ENCODE assay signal across 8 cellular contexts in the genomic region with DNA sequence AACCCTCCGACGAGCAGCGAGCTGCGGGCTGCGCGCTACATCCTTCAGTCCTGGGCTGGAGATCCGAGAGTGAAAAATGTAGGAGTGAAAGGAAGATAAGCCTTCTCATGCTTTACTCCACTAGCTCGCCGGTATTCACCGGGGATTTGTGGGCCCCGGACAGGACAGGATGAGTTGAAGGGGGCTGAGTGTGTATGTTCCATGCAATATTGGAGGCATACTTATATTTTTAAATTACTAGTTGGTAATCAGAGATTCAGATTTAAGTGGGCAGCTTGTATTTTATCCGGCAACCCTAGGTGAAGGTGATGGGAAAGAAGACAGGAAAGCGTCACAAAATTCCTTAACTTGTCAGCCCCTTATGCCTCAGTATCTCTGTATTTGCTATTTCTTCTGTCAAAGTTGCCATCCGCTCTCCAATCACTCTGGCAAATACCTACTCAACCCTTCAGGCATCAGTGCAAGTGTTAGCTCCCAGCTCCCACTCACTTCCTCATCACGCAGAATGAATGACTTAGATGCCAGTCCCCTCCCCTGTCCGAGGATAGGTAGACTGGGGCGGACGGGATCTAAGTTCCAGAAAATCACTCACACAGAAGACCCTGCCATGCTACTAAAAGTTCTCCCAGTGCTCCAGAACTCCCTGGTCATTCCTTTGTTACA. TPM values are rescaled to one million over a fixed set of nuclear protein-coding genes. Genes with fewer than 3 reads are reported as not detected.
DNase-seq lines count a peak whose midpoint lies in the region; ATAC-seq and TF ChIP-seq lines count a peak whose summit lies in the region.

No MANE protein-coding gene starts in this region.

- H3K36me3 ChIP-seq in HCT116 (ENCODE audit: control insufficient read depth in 1 of 2, insufficient read depth in 2 of 2, low read length in 2 of 2) (no peaks in the 10 kb centered on the region), muscle layer of duodenum (ENCODE audit: control insufficient read depth in 1 of 2, insufficient read depth in 2 of 2, low read length in 2 of 2) (no peaks in the 10 kb centered on the region)

- TF ChIP-seq POLR2A in HCT116 (IDR thresholded peaks at IDR 0.05; ENCODE audit: borderline replicate concordance, extremely low read depth, insufficient read depth, insufficient read length): no peak

- H3K4me2 ChIP-seq in HCT116 (ENCODE audit: low read length): peak overlapping the region; percentile 95

- BruUV-seq in Calu3 (replicated peaks; lab: Mats Ljungman, UMichigan): no TSS peak
- BruUV-seq in HCT116 (replicated peaks; lab: Mats Ljungman, UMichigan): TSS peak; percentile 65

- H3K4me3 Mint-ChIP-seq in Calu3 (ENCODE audit: low read depth, unreplicated experiment): peak overlapping the region; percentile 98
- H3K4me3 Mint-ChIP-seq in effector memory CD8-positive, alpha-beta T cell: peak overlapping the region; percentile 90 to 93

- H4K20me1 ChIP-seq in HCT116 (ENCODE audit: insufficient read depth): no peaks in the 10 kb centered on the region

- H3K9me3 ChIP-seq in HCT116 (ENCODE audit: control insufficient read depth in 1 of 2, insufficient read depth in 1 of 2, low read depth in 1 of 2, low read length in 2 of 2) (no peaks in the 10 kb centered on the region), muscle layer of duodenum (ENCODE audit: control insufficient read depth in 1 of 2, low read length in 2 of 2) (no peaks in the 10 kb centered on the region)

- H3K27me3 ChIP-seq in HCT116 (ENCODE audit: insufficient read depth, low read length) (no peaks in the 10 kb centered on the region), muscle layer of duodenum (ENCODE audit: low read depth, low read length) (no peaks in the 10 kb centered on the region)

- peak overlapping the region; percentile 21; the same call in 1 of the 2 replicates for H3K27ac ChIP-seq in HCT116 (ENCODE audit: low read depth, low read length)
- H3K27ac ChIP-seq in muscle layer of duodenum (ENCODE audit: low read length): peak overlapping the region; percentile 53

- CTCF ChIA-PET in Calu3 (lab: Charles Lee) (interaction anchor here (0.6 to 1.3 kb wide), 4 partner anchors 16 to 211 kb away, joined by 3 to 4 read pairs (median 3); no protein-coding TSS in a partner anchor), HCT116 (lab: Charles Lee) (interaction anchor here (0.5 to 2.9 kb wide), 3 partner anchors 14 to 1147 kb away, joined by 4 to 9 read pairs (median 6); no protein-coding TSS in a partner anchor)

- H3K9me2 ChIP-seq in HCT116 (ENCODE audit: insufficient read depth): no peaks in the 10 kb centered on the region

- no peaks in the 10 kb centered on the region for H3K27me3 Mint-ChIP-seq in Calu3 (ENCODE audit: unreplicated experiment)
- H3K27me3 Mint-ChIP-seq in effector memory CD8-positive, alpha-beta T cell: no peaks in the 10 kb centered on the region

- POLR2A ChIA-PET in HCT116 (lab: Charles Lee): no interaction called here

- H3K4me1 Mint-ChIP-seq in Calu3 (ENCODE audit: low read depth, unreplicated experiment): peaks cover 18% of the 10 kb centered on the region
- peaks cover 21 to 31% of the 10 kb centered on the region in 2 donors for H3K4me1 Mint-ChIP-seq in effector memory CD8-positive, alpha-beta T cell (ENCODE audit: low read depth in 2 of 2)

- TF ChIP-seq CTCF in Calu3 (IDR thresholded peaks at IDR 0.05; ENCODE audit: unreplicated experiment) (no peak), HCT116 (IDR thresholded peaks at IDR 0.05 in 2 of 3, conservative IDR thresholded peaks at IDR 0.05 in 1 of 3; ENCODE audit: borderline replicate concordance in 1 of 3, insufficient read depth in 1 of 3, low read depth in 2 of 3, low read length in 2 of 3) (no peak)

- TF ChIP-seq RAD21 in HCT116 (IDR thresholded peaks at IDR 0.05; ENCODE audit: low read depth): no peak

- no peaks in the 10 kb centered on the region for H3K9me3 Mint-ChIP-seq in Calu3 (ENCODE audit: low read depth, unreplicated experiment)
- H3K9me3 Mint-ChIP-seq in effector memory CD8-positive, alpha-beta T cell: no peaks in the 10 kb centered on the region

- intact Hi-C loops in Calu3 (cut with micrococcal nuclease; ENCODE audit: unreplicated experiment): loop anchor here (5.0 kb wide), 1 partner anchor 45 kb away; no protein-coding TSS in a partner anchor
- intact Hi-C loops in HCT116 (cut with micrococcal nuclease): loop anchor here (1.0 kb wide), 1 partner anchor 252 kb away; a partner anchor contains a TSS

- H3K4me3 ChIP-seq in HCT116 (replicated peaks in 1 of 2; ENCODE audit: low read depth in 1 of 2, low read length in 2 of 2) (peak overlapping the region; percentile 81 to 87), muscle layer of duodenum (ENCODE audit: low read depth in 1 of 2, low read length in 2 of 2) (peak overlapping the region; percentile 81 to 94)

- RAD21 ChIA-PET in HCT116 (lab: Charles Lee; ENCODE audit: low non-redundant PET in 1 of 2, low total read pairs in 2 of 2, uncharacterized antibody in 2 of 2, unreplicated experiment in 2 of 2): no interaction called here

- H2AFZ ChIP-seq in HCT116 (ENCODE audit: low read depth, low read length, poor library complexity, severe bottlenecking): peak overlapping the region; percentile 75

- peak; percentile 50 for ATAC-seq in HCT116
- no peak for ATAC-seq in effector memory CD8-positive, alpha-beta T cell (replicated peaks)
- ATAC-seq in HG03457 (IDR thresholded peaks at IDR 0.05; ENCODE audit: unreplicated experiment): no peak

- H3K4me1 ChIP-seq in HCT116 (ENCODE audit: control insufficient read depth in 1 of 2, insufficient read depth in 2 of 2, low read length in 2 of 2): peaks cover 5 to 18% of the 10 kb centered on the region in 2 experiments; a peak in 3 of 4 replicates
- H3K4me1 ChIP-seq in muscle layer of duodenum (ENCODE audit: control insufficient read depth in 1 of 2, insufficient read depth in 2 of 2, low read length in 2 of 2): peaks cover 11 to 14% of the 10 kb centered on the region in 2 donors

- H3K9ac ChIP-seq in HCT116 (ENCODE audit: low read length): peak overlapping the region; percentile 65

- H3K79me2 ChIP-seq in HCT116 (ENCODE audit: insufficient read depth, low read length): peaks cover 19% of the 10 kb centered on the region

- H3K36me3 Mint-ChIP-seq in Calu3 (ENCODE audit: insufficient read depth, unreplicated experiment): peaks cover 26% of the 10 kb centered on the region
- peaks cover 4% of the 10 kb centered on the region for H3K36me3 Mint-ChIP-seq in effector memory CD8-positive, alpha-beta T cell (ENCODE audit: insufficient read depth)

- H3K27ac Mint-ChIP-seq in Calu3 (ENCODE audit: unreplicated experiment): peak overlapping the region; percentile 88
- H3K27ac Mint-ChIP-seq in effector memory CD8-positive, alpha-beta T cell: peak overlapping the region; percentile 86 to 90

- DNase-seq in Calu3: no peak
- DNase-seq in HCT116 (ENCODE audit: low read depth, low spot score): no peak
- peak; percentile 46 for DNase-seq in RPMI8226
- no peak for DNase-seq in effector memory CD8-positive, alpha-beta T cell
- DNase-seq in superior temporal gyrus (ENCODE audit: extremely low spot score): no peak
- DNase-seq in amniotic stem cell (lab: John Stamatoyannopoulos, UW): no peak

TF ChIP-seq in HCT116, 20 proteins besides CTCF, POLR2A, EP300 and RAD21:
- TF ChIP-seq ZFX (IDR thresholded peaks at IDR 0.05) (no peak), CBX3 (IDR thresholded peaks at IDR 0.05; ENCODE audit: low read depth) (no peak; the same call in 1 of the 2 replicates), POLR2AphosphoS5 (IDR thresholded peaks at IDR 0.05; ENCODE audit: low read depth, low read length) (no peak), YY1 (IDR thresholded peaks at IDR 0.05; ENCODE audit: extremely low read depth, insufficient replicate concordance, low read depth, low read length) (no peak)
- TF ChIP-seq, protein P1, sequence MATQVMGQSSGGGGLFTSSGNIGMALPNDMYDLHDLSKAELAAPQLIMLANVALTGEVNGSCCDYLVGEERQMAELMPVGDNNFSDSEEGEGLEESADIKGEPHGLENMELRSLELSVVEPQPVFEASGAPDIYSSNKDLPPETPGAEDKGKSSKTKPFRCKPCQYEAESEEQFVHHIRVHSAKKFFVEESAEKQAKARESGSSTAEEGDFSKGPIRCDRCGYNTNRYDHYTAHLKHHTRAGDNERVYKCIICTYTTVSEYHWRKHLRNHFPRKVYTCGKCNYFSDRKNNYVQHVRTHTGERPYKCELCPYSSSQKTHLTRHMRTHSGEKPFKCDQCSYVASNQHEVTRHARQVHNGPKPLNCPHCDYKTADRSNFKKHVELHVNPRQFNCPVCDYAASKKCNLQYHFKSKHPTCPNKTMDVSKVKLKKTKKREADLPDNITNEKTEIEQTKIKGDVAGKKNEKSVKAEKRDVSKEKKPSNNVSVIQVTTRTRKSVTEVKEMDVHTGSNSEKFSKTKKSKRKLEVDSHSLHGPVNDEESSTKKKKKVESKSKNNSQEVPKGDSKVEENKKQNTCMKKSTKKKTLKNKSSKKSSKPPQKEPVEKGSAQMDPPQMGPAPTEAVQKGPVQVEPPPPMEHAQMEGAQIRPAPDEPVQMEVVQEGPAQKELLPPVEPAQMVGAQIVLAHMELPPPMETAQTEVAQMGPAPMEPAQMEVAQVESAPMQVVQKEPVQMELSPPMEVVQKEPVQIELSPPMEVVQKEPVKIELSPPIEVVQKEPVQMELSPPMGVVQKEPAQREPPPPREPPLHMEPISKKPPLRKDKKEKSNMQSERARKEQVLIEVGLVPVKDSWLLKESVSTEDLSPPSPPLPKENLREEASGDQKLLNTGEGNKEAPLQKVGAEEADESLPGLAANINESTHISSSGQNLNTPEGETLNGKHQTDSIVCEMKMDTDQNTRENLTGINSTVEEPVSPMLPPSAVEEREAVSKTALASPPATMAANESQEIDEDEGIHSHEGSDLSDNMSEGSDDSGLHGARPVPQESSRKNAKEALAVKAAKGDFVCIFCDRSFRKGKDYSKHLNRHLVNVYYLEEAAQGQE (IDR thresholded peaks at IDR 0.05; ENCODE audit: low read depth): no peak

RNA-seq across cellular contexts. Expression of a gene that starts 0.5 kb away (rescaled TPM):
- total RNA-seq in Calu3 (2022) (13.2 and 14.1 TPM in 2 replicates), HCT116 (2021; ENCODE audit: unreplicated experiment) (4.1 TPM)
- polyA plus RNA-seq in HCT116 (2012): 0.80 and 1.6 TPM in 2 replicates

RNA-seq across cellular contexts. Expression of a gene that starts 37.7 kb away (rescaled TPM):
- total RNA-seq in Calu3 (2022): not detected in 2 replicates
- 0.57 TPM for total RNA-seq in HCT116 (2021; ENCODE audit: unreplicated experiment)
- polyA plus RNA-seq in HCT116 (2012): 0.12 TPM in 2 replicates

RNA-seq across cellular contexts. Expression of a gene that starts 49.0 kb away (rescaled TPM):
- total RNA-seq in Calu3 (2022): not detected in 2 replicates
- 0.05 TPM for total RNA-seq in HCT116 (2021; ENCODE audit: unreplicated experiment)
- polyA plus RNA-seq in HCT116 (2012): 0.05 and 0.06 TPM in 2 replicates
